20 cellular contexts compared by ENCODE assay signal in genomic region chr7:44535348-44536064, GRCh38. TPM values are rescaled to one million over a fixed set of nuclear protein-coding genes. Genes with fewer than 3 reads are reported as not detected.
"Had no signal": no experiment of that assay in that cellular context is flagged by ENCODE, and none has a peak within 500 bp of the region (broad histone marks: within the 10 kb centered on the region; RNA-seq: fewer than 3 reads in every experiment).

No MANE protein-coding gene starts in this region.

- H3K27ac ChIP-seq: brain microvascular endothelial cell, cardiac muscle cell, KMS-11, VCaP had no signal

- H3K4me3 Mint-ChIP-seq: activated CD4-positive, alpha-beta memory T cell treated with anti-CD3 and anti-CD28 coated beads for 36 hours; activated naive CD4-positive, alpha-beta T cell treated with anti-CD3 and anti-CD28 coated beads, Interleukin-2, amount 10 ng/mL, durations not matched to agents 7 days and 5 days; activated naive CD8-positive, alpha-beta T cell treated with anti-CD3 and anti-CD28 coated beads for 36 hours; activated T-cell treated with anti-CD3 and anti-CD28 coated beads, Interleukin-2, amount 50 U/mL, for 4 hours; T-cell had no signal

- H3K27me3 Mint-ChIP-seq: activated CD4-positive, alpha-beta memory T cell treated with anti-CD3 and anti-CD28 coated beads for 36 hours; activated naive CD8-positive, alpha-beta T cell treated with anti-CD3 and anti-CD28 coated beads for 36 hours; T-cell had no signal

- H3K9me3 Mint-ChIP-seq: activated CD4-positive, alpha-beta memory T cell treated with anti-CD3 and anti-CD28 coated beads for 36 hours; activated naive CD4-positive, alpha-beta T cell treated with anti-CD3 and anti-CD28 coated beads, Interleukin-2, amount 10 ng/mL, durations not matched to agents 7 days and 5 days; activated naive CD8-positive, alpha-beta T cell treated with anti-CD3 and anti-CD28 coated beads for 36 hours; activated T-cell treated with anti-CD3 and anti-CD28 coated beads, Interleukin-2, amount 50 U/mL, for 4 hours; T-cell had no signal

- H3K4me3 ChIP-seq: cardiac muscle cell had no signal

- H3K27me3 ChIP-seq: brain microvascular endothelial cell, cardiac muscle cell had no signal

- H3K36me3 Mint-ChIP-seq: activated CD4-positive, alpha-beta memory T cell treated with anti-CD3 and anti-CD28 coated beads for 36 hours; activated naive CD4-positive, alpha-beta T cell treated with anti-CD3 and anti-CD28 coated beads, Interleukin-2, amount 10 ng/mL, durations not matched to agents 7 days and 5 days; activated naive CD8-positive, alpha-beta T cell treated with anti-CD3 and anti-CD28 coated beads for 36 hours; T-cell had no signal

- H3K36me3 ChIP-seq: brain microvascular endothelial cell, cardiac muscle cell had no signal

- DNase-seq: activated CD4-positive, alpha-beta memory T cell treated with anti-CD3 and anti-CD28 coated beads for 36 hours; activated CD4-positive, alpha-beta T cell treated with anti-CD3 and anti-CD28 coated beads for 4 hours; activated CD8-positive, alpha-beta memory T cell treated with anti-CD3 and anti-CD28 coated beads for 24 hours; activated gamma-delta T cell treated with Interleukin-2 at 50 U/mL for 16 hours; activated naive CD4-positive, alpha-beta T cell treated with anti-CD3 and anti-CD28 coated beads, Interleukin-2, amount 10 ng/mL, durations not matched to agents 7 days and 5 days; activated naive CD8-positive, alpha-beta T cell treated with anti-CD3 and anti-CD28 coated beads for 36 hours; activated T-cell treated with anti-CD3 and anti-CD28 coated beads, Interleukin-2, amount 50 U/mL, for 4 hours; brain microvascular endothelial cell; NCI-H2171; NCI-H2227 treated with DMSO at 0.1 percent for 48 hours; NCI-H446 treated with DMSO at 0.1 percent for 48 hours; NCI-H524 treated with DMSO at 0.1 percent for 48 hours; SIG-M5; T-helper 2 cell; T1000 had no signal

- H3K27ac Mint-ChIP-seq: activated CD4-positive, alpha-beta memory T cell treated with anti-CD3 and anti-CD28 coated beads for 36 hours; activated naive CD4-positive, alpha-beta T cell treated with anti-CD3 and anti-CD28 coated beads, Interleukin-2, amount 10 ng/mL, durations not matched to agents 7 days and 5 days; activated naive CD8-positive, alpha-beta T cell treated with anti-CD3 and anti-CD28 coated beads for 36 hours; T-cell had no signal

- H3K4me1 Mint-ChIP-seq: activated naive CD8-positive, alpha-beta T cell treated with anti-CD3 and anti-CD28 coated beads for 36 hours; T-cell had no signal

RNA-seq across cellular contexts. Expression of gene NPC1L1, which starts 5.6 kb away (rescaled TPM):
- total RNA-seq: activated naive CD8-positive, alpha-beta T cell treated with anti-CD3 and anti-CD28 coated beads for 36 hours; cardiac muscle cell; RPMI7951 had no signal
- polyA plus RNA-seq: cardiac muscle cell had no signal
